1 cellular context compared by ENCODE assay signal in the genomic region with DNA sequence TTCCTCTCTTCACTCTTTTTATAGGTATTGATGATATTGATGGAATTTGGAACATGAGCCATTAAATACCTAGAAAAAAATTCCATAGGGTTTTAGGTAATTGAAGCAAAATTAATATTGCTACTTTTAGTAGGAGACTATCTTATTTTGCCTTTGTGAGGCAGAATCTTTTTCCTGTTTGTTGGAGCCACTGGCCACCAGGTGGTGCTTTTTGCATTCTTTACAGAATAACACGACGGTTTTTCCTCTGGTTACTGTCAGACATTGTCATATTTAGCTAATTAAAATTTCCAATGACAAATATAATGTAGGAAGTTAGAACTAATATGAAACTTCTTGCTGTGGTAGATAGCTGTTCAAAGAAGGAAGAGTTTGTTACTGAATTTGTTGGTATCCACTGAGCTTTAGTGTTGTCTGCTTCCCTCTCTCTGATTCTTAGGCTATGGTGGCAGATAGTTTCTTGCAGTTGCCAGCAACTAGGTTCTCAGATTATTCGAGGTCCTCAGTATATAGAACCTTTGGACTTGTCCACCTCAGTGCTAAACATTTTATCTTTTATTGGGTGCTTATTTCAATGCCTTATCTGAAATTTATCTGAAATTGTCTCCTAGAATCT.
TF ChIP-seq lines count a peak whose summit lies in the region.

No MANE protein-coding gene starts in this region.

TF ChIP-seq in HCT116, 20 proteins besides CTCF, POLR2A, EP300 and RAD21 (continued from another document):
- TF ChIP-seq FOSL1 (IDR thresholded peaks at IDR 0.05; ENCODE audit: low read depth) (no peak), JUND (IDR thresholded peaks at IDR 0.05) (no peak), ZNF274 (IDR thresholded peaks at IDR 0.05; ENCODE audit: low read depth, low read length) (no peak), ZFX (IDR thresholded peaks at IDR 0.05) (no peak), POLR2AphosphoS5 (IDR thresholded peaks at IDR 0.05; ENCODE audit: low read depth, low read length) (no peak), ELF1 (IDR thresholded peaks at IDR 0.05; ENCODE audit: borderline replicate concordance, low read depth) (no peak)
- TF ChIP-seq, protein P1, sequence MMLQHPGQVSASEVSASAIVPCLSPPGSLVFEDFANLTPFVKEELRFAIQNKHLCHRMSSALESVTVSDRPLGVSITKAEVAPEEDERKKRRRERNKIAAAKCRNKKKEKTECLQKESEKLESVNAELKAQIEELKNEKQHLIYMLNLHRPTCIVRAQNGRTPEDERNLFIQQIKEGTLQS (IDR thresholded peaks at IDR 0.05) = no peak
